Comparison of ENCODE assay signal across 14 cellular contexts in the genomic region with DNA sequence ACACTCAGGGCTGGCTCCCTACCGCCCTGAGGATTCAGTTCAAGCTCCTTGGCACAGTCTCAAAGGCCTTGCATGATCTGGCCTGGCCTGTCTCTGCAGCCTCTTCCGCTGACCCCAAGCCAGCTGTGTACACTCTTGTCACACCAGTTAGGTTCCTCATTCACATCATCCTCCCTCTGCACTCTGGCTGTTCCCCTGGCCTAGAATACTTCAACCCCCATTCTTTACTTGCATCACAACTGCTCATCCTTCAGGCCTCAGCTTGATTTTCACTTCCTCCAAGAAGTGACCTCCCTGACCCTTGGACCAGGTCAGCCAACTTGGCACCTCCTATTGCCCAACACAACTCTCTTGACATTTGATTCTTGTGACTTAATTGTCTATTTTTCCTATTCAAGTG. TPM values are rescaled to one million over a fixed set of nuclear protein-coding genes. Genes with fewer than 3 reads are reported as not detected.
DNase-seq lines count a peak whose midpoint lies in the region; ATAC-seq, FAIRE-seq and TF ChIP-seq lines count a peak whose summit lies in the region.
"Had no signal": no experiment of that assay in that cellular context is flagged by ENCODE, and none has a peak within 500 bp of the region (broad histone marks: within the 10 kb centered on the region; RNA-seq: fewer than 3 reads in every experiment).

No MANE protein-coding gene starts in this region.

- H3K36me3 ChIP-seq in esophagus squamous epithelium (no peaks in the 10 kb centered on the region), kidney (ENCODE audit: control insufficient read depth in 1 of 2, insufficient read depth in 2 of 2, low read length in 2 of 2) (no peaks in the 10 kb centered on the region)
- H3K36me3 ChIP-seq: BLaER1 had no signal

- 44 to 75% methylated on average over 2 of the region's 2 CpGs for WGBS in esophagus squamous epithelium, 2 donors

- peaks cover 9% of the 10 kb centered on the region for H3K27me3 Mint-ChIP-seq in progenitor cell of endocrine pancreas
- H3K27me3 Mint-ChIP-seq: activated naive CD8-positive, alpha-beta T cell treated with anti-CD3 and anti-CD28 coated beads, Interleukin-2, amount 50 U/mL, for 24 hours had no signal

- ATAC-seq in GM18517 (IDR thresholded peaks at IDR 0.05; ENCODE audit: unreplicated experiment) (no peak), HG03460 (IDR thresholded peaks at IDR 0.05; ENCODE audit: unreplicated experiment) (no peak)
- ATAC-seq: activated naive CD8-positive, alpha-beta T cell treated with anti-CD3 and anti-CD28 coated beads, Interleukin-2, amount 50 U/mL, for 24 hours; stimulated activated naive CD8-positive, alpha-beta T cell treated with anti-CD3 and anti-CD28 coated beads, Interleukin-15, Interleukin-2, amounts not matched to agents 100 U/mL and 50 U/mL, for 24 hours had no signal

- DNase-seq in GM12891 (ENCODE audit: insufficient read length, low spot score) (no peak), MV-4-11 (lab: John Stamatoyannopoulos, UW) (peak; percentile 100), esophagus squamous epithelium (lab: John Stamatoyannopoulos, UW) (no peak), progenitor cell of endocrine pancreas (ENCODE audit: low spot score, unreplicated experiment) (no peak), kidney (no peak), putamen (ENCODE audit: low spot score) (no peak)
- DNase-seq: activated CD4-positive, alpha-beta T cell treated with anti-CD3 and anti-CD28 coated beads, Interleukin-2, amount 10 ng/mL, durations not matched to agents 24 days and 14 days; activated naive CD8-positive, alpha-beta T cell treated with anti-CD3 and anti-CD28 coated beads, Interleukin-2, amount 50 U/mL, for 24 hours; NCI-H1417; stimulated activated naive CD8-positive, alpha-beta T cell treated with anti-CD3 and anti-CD28 coated beads, Interleukin-15, Interleukin-2, amounts not matched to agents 100 U/mL and 50 U/mL, for 24 hours had no signal

- TF ChIP-seq CTCF in esophagus squamous epithelium (IDR thresholded peaks at IDR 0.05) (no peak), progenitor cell of endocrine pancreas (IDR thresholded peaks at IDR 0.05; ENCODE audit: unreplicated experiment) (no peak), kidney (IDR thresholded peaks at IDR 0.05; ENCODE audit: borderline replicate concordance, extremely low read depth, insufficient read depth) (no peak)

- no peak overlapping the region for H3K4me3 Mint-ChIP-seq in progenitor cell of endocrine pancreas (ENCODE audit: low read depth)
- H3K4me3 Mint-ChIP-seq: activated CD4-positive, alpha-beta T cell treated with anti-CD3 and anti-CD28 coated beads, Interleukin-2, amount 10 ng/mL, durations not matched to agents 24 days and 14 days; activated naive CD8-positive, alpha-beta T cell treated with anti-CD3 and anti-CD28 coated beads, Interleukin-2, amount 50 U/mL, for 24 hours had no signal

- H3K9me3 ChIP-seq in esophagus squamous epithelium = no peaks in the 10 kb centered on the region
- H3K9me3 ChIP-seq in kidney (ENCODE audit: control insufficient read depth in 1 of 2, low read length in 2 of 2) = no peaks in the 10 kb centered on the region
- H3K9me3 ChIP-seq: BLaER1 had no signal

- no peaks in the 10 kb centered on the region for H3K9me3 Mint-ChIP-seq in progenitor cell of endocrine pancreas (ENCODE audit: low read depth)
- H3K9me3 Mint-ChIP-seq: activated naive CD8-positive, alpha-beta T cell treated with anti-CD3 and anti-CD28 coated beads, Interleukin-2, amount 50 U/mL, for 24 hours had no signal

- intact Hi-C loops in esophagus squamous epithelium (cut with DNase I) (no loop called here), kidney (cut with DNase I) (no loop called here)

- no peaks in the 10 kb centered on the region for H3K27me3 ChIP-seq in esophagus squamous epithelium
- H3K27me3 ChIP-seq: BLaER1 had no signal

- H3K27ac ChIP-seq in esophagus squamous epithelium = peak overlapping the region in 3 of 4 donors; percentile 1 to 84 (median 62)
- peak overlapping the region in 1 of 2 donors; percentile 23 for H3K27ac ChIP-seq in kidney (ENCODE audit: low read depth in 2 of 2, low read length in 2 of 2)
- H3K27ac ChIP-seq: BLaER1 had no signal

- peaks cover 1% of the 10 kb centered on the region for H3K4me1 Mint-ChIP-seq in progenitor cell of endocrine pancreas (ENCODE audit: low read depth)

- H3K27ac Mint-ChIP-seq in progenitor cell of endocrine pancreas = peak overlapping the region; percentile 23
- H3K27ac Mint-ChIP-seq: activated CD4-positive, alpha-beta T cell treated with anti-CD3 and anti-CD28 coated beads, Interleukin-2, amount 10 ng/mL, durations not matched to agents 24 days and 14 days; activated naive CD8-positive, alpha-beta T cell treated with anti-CD3 and anti-CD28 coated beads, Interleukin-2, amount 50 U/mL, for 24 hours had no signal

- H3K4me1 ChIP-seq in esophagus squamous epithelium = peaks cover 26 to 71% (median 47%) of the 10 kb centered on the region in 3 donors
- peaks cover 9 to 19% of the 10 kb centered on the region in 2 donors for H3K4me1 ChIP-seq in kidney (ENCODE audit: control insufficient read depth in 1 of 2, insufficient read depth in 1 of 2, low read depth in 1 of 2, low read length in 2 of 2)

- no peaks in the 10 kb centered on the region for H3K36me3 Mint-ChIP-seq in progenitor cell of endocrine pancreas (ENCODE audit: insufficient read depth)

- H3K4me3 ChIP-seq in esophagus squamous epithelium (no peak overlapping the region), kidney (ENCODE audit: low read length in 2 of 2) (no peak overlapping the region)
- H3K4me3 ChIP-seq: BLaER1 had no signal

- no peak overlapping the region for H3K9ac ChIP-seq in kidney (ENCODE audit: low read length in 2 of 2)
- H3K9ac ChIP-seq: BLaER1 had no signal

- no peak for TF ChIP-seq POLR2A in GM12891 (IDR thresholded peaks at IDR 0.05; ENCODE audit: low read depth, low read length)
- TF ChIP-seq POLR2A in esophagus squamous epithelium (IDR thresholded peaks at IDR 0.05) = no peak

- FAIRE-seq in GM12891 (lab: Jason Lieb, UNC) = no peak
- no peak for FAIRE-seq in kidney (lab: Jason Lieb, UNC)

TF ChIP-seq in GM12891, 5 proteins besides CTCF, POLR2A, EP300 and RAD21:
- no peak for TF ChIP-seq PAX5 (IDR thresholded peaks at IDR 0.05; ENCODE audit: insufficient read depth, low read length, severe bottlenecking)
- peak; percentile 74 for TF ChIP-seq SPI1 (IDR thresholded peaks at IDR 0.05; ENCODE audit: low read depth, low read length)
TF ChIP-seq in GM12891: peak in this region for 1.

RNA-seq across cellular contexts. Expression of a gene that starts 18.9 kb away (rescaled TPM):
- polyA plus RNA-seq in GM12891 (2012; ENCODE audit: low read depth, missing spikeins) = 129 TPM
- total RNA-seq in esophagus squamous epithelium (10 to 100 TPM; 38.1 to 67.5 (median 60.4) TPM), progenitor cell of endocrine pancreas (63.4 and 65.1 TPM in 2 replicates), kidney (48.9 TPM)
- polyA plus RNA-seq in kidney (ENCODE audit: insufficient read depth, low read depth, low replicate concordance) = 85.8 TPM

RNA-seq across cellular contexts. Expression of a gene that starts 24.6 kb away (rescaled TPM):
- 1.2 TPM for polyA plus RNA-seq in GM12891 (2012; ENCODE audit: low read depth, missing spikeins)
- 10 to 100 TPM; 24.6 to 72.4 (median 42.1) TPM for total RNA-seq in esophagus squamous epithelium
- 0.84 and 1.3 TPM in 2 replicates for total RNA-seq in progenitor cell of endocrine pancreas
- 7.8 TPM for total RNA-seq in kidney
- 6.0 TPM for polyA plus RNA-seq in kidney (ENCODE audit: insufficient read depth, low read depth, low replicate concordance)

RNA-seq across cellular contexts. Expression of a gene that starts 38.2 kb away (rescaled TPM):
- 0.03 TPM for polyA plus RNA-seq in GM12891 (2012; ENCODE audit: low read depth, missing spikeins)
- 1 to 10 TPM in 1 of 4 donors, under 1 TPM in 1, not detected in 2; 0.04 to 1.2 TPM for total RNA-seq in esophagus squamous epithelium
- total RNA-seq in progenitor cell of endocrine pancreas = 0.31 and 0.58 TPM in 2 replicates
- total RNA-seq in kidney = 2.5 TPM
- 29.9 TPM for polyA plus RNA-seq in kidney (ENCODE audit: insufficient read depth, low read depth, low replicate concordance)
- total RNA-seq: activated CD4-positive, alpha-beta T cell treated with anti-CD3 and anti-CD28 coated beads, Interleukin-2, amount 10 ng/mL, durations not matched to agents 24 days and 14 days; kidney epithelial cell had no signal
